ENCODE assay signal across 17 cellular contexts in the genomic region with DNA sequence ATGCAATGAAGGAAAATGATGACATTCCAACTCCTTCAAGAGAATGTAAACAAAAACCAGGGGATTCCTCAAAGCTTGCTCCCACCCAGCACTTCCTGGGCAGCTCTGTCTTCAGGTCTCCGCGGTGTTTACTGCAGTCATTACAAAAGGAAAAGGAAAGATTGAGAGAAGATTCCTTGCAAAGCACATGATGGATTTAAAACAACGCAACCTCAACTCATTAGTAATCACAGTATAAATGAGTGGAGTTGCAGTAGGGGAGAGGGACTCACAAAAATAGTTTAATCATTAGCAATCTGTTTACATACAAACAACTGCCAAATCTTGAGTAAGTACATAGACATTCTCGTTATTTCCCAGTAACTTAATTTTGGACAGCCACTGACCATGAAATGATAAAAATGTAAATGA. TPM values are rescaled to one million over a fixed set of nuclear protein-coding genes. Genes with fewer than 3 reads are reported as not detected.
DNase-seq lines count a peak whose midpoint lies in the region; ATAC-seq and TF ChIP-seq lines count a peak whose summit lies in the region.
"Had no signal": no experiment of that assay in that cellular context is flagged by ENCODE, and none has a peak within 500 bp of the region (broad histone marks: within the 10 kb centered on the region; RNA-seq: fewer than 3 reads in every experiment).

No MANE protein-coding gene starts in this region.

- H3K4me3 ChIP-seq in choroid plexus epithelial cell (ENCODE audit: low read depth, low read length), result no peak overlapping the region
- H3K4me3 ChIP-seq: thoracic aorta had no signal

- peak; percentile 76 for ATAC-seq in left lobe of liver
- no peak for ATAC-seq in HG02938 (IDR thresholded peaks at IDR 0.05; ENCODE audit: unreplicated experiment)

- no peak for TF ChIP-seq CTCF in choroid plexus epithelial cell (conservative IDR thresholded peaks at IDR 0.05; ENCODE audit: low read depth, low read length)

- peak; percentile 91 for DNase-seq in HCEC 1CT
- peak; percentile 67 for DNase-seq in choroid plexus epithelial cell (ENCODE audit: low read depth)
- no peak for DNase-seq in left lobe of liver (ENCODE audit: low spot score)
- no peak for DNase-seq in NCI-H146 treated with DMSO at 0.1 percent for 48 hours (lab: John Stamatoyannopoulos, UW; ENCODE audit: unreplicated experiment)
- DNase-seq in NCI-H2196 (lab: John Stamatoyannopoulos, UW; ENCODE audit: unreplicated experiment), result no peak
- no peak for DNase-seq in retina
- DNase-seq: activated CD4-positive, alpha-beta memory T cell treated with anti-CD3 and anti-CD28 coated beads, Interleukin-2, amount 10 ng/mL, durations not matched to agents 7 days and 5 days; amygdala; NCI-H1105; NCI-H2227 treated with DMSO at 0.1 percent for 48 hours; SIG-M5; stimulated activated CD4-positive, alpha-beta T cell treated with anti-CD3 and anti-CD28 coated beads, Interleukin-1b, Interleukin-23, amount 100 ng/mL, for 48 hours; stimulated activated CD8-positive, alpha-beta memory T cell treated with anti-CD3 and anti-CD28 coated beads, Interleukin-4, amount 100 ng/mL, for 48 hours; T-helper 9 cell had no signal

RNA-seq across cellular contexts. Expression of a gene that starts 49.7 kb away (rescaled TPM):
- total RNA-seq in left lobe of liver, result not detected
- total RNA-seq: activated CD4-positive, alpha-beta memory T cell treated with anti-CD3 and anti-CD28 coated beads, Interleukin-2, amount 10 ng/mL, durations not matched to agents 7 days and 5 days; kidney epithelial cell had no signal

Comparison
In these comparisons a context has a peak if more than half of its experiments do, and no peak if none do; other contexts are left out.
1. DNase-seq: peak in HCEC 1CT (single experiment) and choroid plexus epithelial cell (single experiment); none in left lobe of liver (single experiment), NCI-H146 treated with DMSO at 0.1 percent for 48 hours (single experiment), NCI-H2196 (single experiment) and retina (single experiment).